In genomic region chrX:31333181-31333831, GRCh38 we compare ENCODE assay signal across 12 cellular contexts.
DNase-seq lines count a peak whose midpoint lies in the region; ATAC-seq, FAIRE-seq and TF ChIP-seq lines count a peak whose summit lies in the region.
"Had no signal": no experiment of that assay in that cellular context is flagged by ENCODE, and none has a peak within 500 bp of the region (broad histone marks: within the 10 kb centered on the region; RNA-seq: fewer than 3 reads in every experiment).

No MANE protein-coding gene starts in this region.

- TF ChIP-seq CTCF in fibroblast of the aortic adventitia (IDR thresholded peaks at IDR 0.05; ENCODE audit: insufficient read depth, low read length), result no peak
- TF ChIP-seq CTCF in sigmoid colon (IDR thresholded peaks at IDR 0.05), result no peak

- peaks cover 0 to 14% (median 6%) of the 10 kb centered on the region in 4 donors for H3K4me1 ChIP-seq in sigmoid colon

- peak overlapping the region in 3 of 4 donors; percentile 34 to 50 (median 45) for H3K27ac ChIP-seq in sigmoid colon

- H3K36me3 ChIP-seq in sigmoid colon, result no peaks in the 10 kb centered on the region
- H3K36me3 ChIP-seq: MG63 had no signal

- no peak for TF ChIP-seq EP300 in sigmoid colon (IDR thresholded peaks at IDR 0.05)

- H3K9me3 ChIP-seq in sigmoid colon, result no peaks in the 10 kb centered on the region
- H3K9me3 ChIP-seq: MG63 had no signal

- peak; percentile 99 for FAIRE-seq in G401.6 (lab: Jason Lieb, UNC)

- TF ChIP-seq POLR2A in sigmoid colon (IDR thresholded peaks at IDR 0.05), result no peak

- ATAC-seq in SK-N-SH treated with all-trans-retinoic acid at 6 μM for 48 hours (peak; percentile 75), HG03520 (IDR thresholded peaks at IDR 0.05; ENCODE audit: unreplicated experiment) (no peak)
- ATAC-seq: effector memory CD8-positive, alpha-beta T cell had no signal

- no peaks in the 10 kb centered on the region for H3K27me3 ChIP-seq in sigmoid colon
- H3K27me3 ChIP-seq: MG63 had no signal

- intact Hi-C loops in sigmoid colon (cut with DNase I), result no loop called here

- DNase-seq in fibroblast of the aortic adventitia (ENCODE audit: low read depth) (peak; percentile 48), sigmoid colon (no peak), T-helper 1 cell (no peak), NCI-H2196 treated with DMSO at 0.1 percent for 48 hours (lab: John Stamatoyannopoulos, UW; ENCODE audit: unreplicated experiment) (no peak), medulla oblongata (ENCODE audit: extremely low spot score) (no peak)
- DNase-seq: effector memory CD8-positive, alpha-beta T cell; immature natural killer cell; MG63; stimulated activated CD4-positive, alpha-beta T cell treated with anti-CD3 and anti-CD28 coated beads, Interleukin-4, amount 100 ng/mL, for 1 hour had no signal

- 28 to 59% methylated on average over 4 of the region's 4 CpGs for WGBS in sigmoid colon, 2 donors

- H3K4me3 ChIP-seq in fibroblast of the aortic adventitia (ENCODE audit: low read depth, low read length) (no peak overlapping the region), sigmoid colon (no peak overlapping the region)
- H3K4me3 ChIP-seq: MG63 had no signal

TF ChIP-seq in SK-N-SH treated with all-trans-retinoic acid at 6 μM for 48 hours, 23 proteins besides CTCF, POLR2A, EP300 and RAD21:
- 0 out of 2 replicates have a peak, but pooled peaks have one; percentile 20 for TF ChIP-seq ISL1 (CRISPR knock-in tag; IDR thresholded peaks at IDR 0.05)
- TF ChIP-seq RARB (CRISPR knock-in tag; IDR thresholded peaks at IDR 0.05), result no peak
- no peak for TF ChIP-seq POU6F1 (CRISPR knock-in tag; IDR thresholded peaks at IDR 0.05; ENCODE audit: borderline replicate concordance, low read depth)
- no peak for TF ChIP-seq OSR1 (CRISPR knock-in tag; IDR thresholded peaks at IDR 0.05)
- no peak for TF ChIP-seq ZNF565 (CRISPR knock-in tag; conservative IDR thresholded peaks at IDR 0.05; ENCODE audit: low read depth)
